ENCODE assay signal across 16 cellular contexts in the genomic region with DNA sequence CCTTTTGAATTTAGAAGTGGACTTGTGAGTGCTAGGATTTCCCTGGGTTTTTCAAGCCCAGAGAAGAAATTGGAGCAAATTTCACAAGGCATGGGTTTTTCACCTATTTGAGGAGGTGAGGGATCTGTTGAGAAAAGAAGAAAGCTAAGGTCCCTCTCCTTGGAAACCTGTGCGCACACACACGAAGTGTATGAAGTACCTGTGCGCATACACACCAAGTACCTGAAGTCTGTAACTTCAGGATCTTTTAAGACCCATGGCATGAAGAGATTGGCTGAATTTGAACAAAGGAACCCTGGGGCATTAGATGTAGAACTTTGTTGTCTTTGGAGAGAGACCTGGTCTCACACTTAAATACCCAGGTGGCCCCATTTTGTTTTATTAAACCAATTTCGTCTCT.
A peak's percentile ranks its signal among the peaks of the same experiment; 100 is the strongest.
DNase-seq lines count a peak whose midpoint lies in the region; ATAC-seq and TF ChIP-seq lines count a peak whose summit lies in the region.
"Had no signal": no experiment of that assay in that cellular context is flagged by ENCODE, and none has a peak within 500 bp of the region (broad histone marks: within the 10 kb centered on the region; RNA-seq: fewer than 3 reads in every experiment).

No MANE protein-coding gene starts in this region.

- H3K9ac ChIP-seq in DND-41 (ENCODE audit: low read depth, low read length) (peak overlapping the region; percentile 49), adipocyte (ENCODE audit: low read length) (peak overlapping the region; percentile 1), neural progenitor cell (no peak overlapping the region)

- peak overlapping the region; percentile 49 for H3K4me2 ChIP-seq in DND-41 (ENCODE audit: insufficient read depth, low read length)
- peak overlapping the region; percentile 14 for H3K4me2 ChIP-seq in neural progenitor cell

- peaks cover 12% of the 10 kb centered on the region for H3F3A ChIP-seq in neural progenitor cell (ENCODE audit: low read depth)

- ATAC-seq in CD4-positive, CD25-positive, alpha-beta regulatory T cell (ENCODE audit: low read depth in 2 of 2): no peak
- ATAC-seq in DND-41 (ENCODE audit: insufficient read depth, low read depth): 0 out of 3 replicates have a peak, but pooled peaks have one; percentile 5
- no peak for ATAC-seq in activated CD4-positive, CD25-positive, alpha-beta regulatory T cell treated with anti-CD3 and anti-CD28 coated beads, Interleukin-2, amount 50 U/mL, for 24 hours

- peaks cover 20 to 64% (median 47%) of the 10 kb centered on the region in 4 donors for H3K4me1 Mint-ChIP-seq in CD4-positive, CD25-positive, alpha-beta regulatory T cell
- peaks cover 27% of the 10 kb centered on the region for H3K4me1 Mint-ChIP-seq in neural progenitor cell

- DNase-seq in CD4-positive, CD25-positive, alpha-beta regulatory T cell: no peak
- DNase-seq in DND-41 (no peak), adipocyte (ENCODE audit: low read depth) (no peak), neural progenitor cell (ENCODE audit: low spot score) (no peak), NCI-H345 (lab: John Stamatoyannopoulos, UW) (no peak), ureter (ENCODE audit: low spot score) (no peak)
- DNase-seq in stimulated activated CD4-positive, alpha-beta T cell treated with anti-CD3 and anti-CD28 coated beads, Interleukin-4, amount 100 ng/mL, for 1 hour: no peak
- DNase-seq: activated CD4-positive, alpha-beta T cell treated with anti-CD3 and anti-CD28 coated beads, Interleukin-2, amount 50 U/mL, for 1 hour; DMS79 treated with DMSO at 0.1 percent for 48 hours; hypothalamus; Karpas-422; NCI-H1417 treated with DMSO at 0.1 percent for 48 hours; stimulated activated CD4-positive, alpha-beta T cell treated with anti-CD3 and anti-CD28 coated beads, Interleukin-12 subunit alpha, Interleukin-12 subunit beta, amount 100 ng/mL, for 4 hours; substantia nigra had no signal

- H3K4me3 ChIP-seq in CD4-positive, CD25-positive, alpha-beta regulatory T cell (ENCODE audit: low read depth, low read length): peak overlapping the region; percentile 79
- H3K4me3 ChIP-seq in DND-41 (ENCODE audit: low read depth in 1 of 2, low read length in 2 of 2): peak overlapping the region in 1 of 2 experiments; percentile 35; a peak in 1 of 4 replicates
- H3K4me3 ChIP-seq in adipocyte (ENCODE audit: low read length): no peak overlapping the region
- no peak overlapping the region for H3K4me3 ChIP-seq in neural progenitor cell
- H3K4me3 ChIP-seq: prostate gland had no signal

- H3K27ac Mint-ChIP-seq in CD4-positive, CD25-positive, alpha-beta regulatory T cell: peak overlapping the region; percentile 89 to 99 (median 93)
- H3K27ac Mint-ChIP-seq in neural progenitor cell: no peak overlapping the region

- no peaks in the 10 kb centered on the region for H3K27me3 ChIP-seq in CD4-positive, CD25-positive, alpha-beta regulatory T cell (ENCODE audit: control insufficient read depth, insufficient read depth, low read length)
- H3K27me3 ChIP-seq in DND-41 (ENCODE audit: insufficient read depth, low read length, poor library complexity) (no peaks in the 10 kb centered on the region), adipocyte (replicated peaks; ENCODE audit: control insufficient read depth, insufficient read depth, low read length) (no peaks in the 10 kb centered on the region), neural progenitor cell (no peaks in the 10 kb centered on the region)

- H3K9me3 ChIP-seq in CD4-positive, CD25-positive, alpha-beta regulatory T cell (ENCODE audit: control insufficient read depth in 2 of 2, low read length in 2 of 2): no peaks in the 10 kb centered on the region
- H3K9me3 ChIP-seq in DND-41 (ENCODE audit: insufficient read depth, low read length, severe bottlenecking) (no peaks in the 10 kb centered on the region), adipocyte (ENCODE audit: control insufficient read depth, low read length) (no peaks in the 10 kb centered on the region), neural progenitor cell (ENCODE audit: low read depth) (no peaks in the 10 kb centered on the region)
- H3K9me3 ChIP-seq: prostate gland had no signal

- H3K4me3 Mint-ChIP-seq in CD4-positive, CD25-positive, alpha-beta regulatory T cell: peak overlapping the region; percentile 51 to 80 (median 70)
- no peak overlapping the region for H3K4me3 Mint-ChIP-seq in neural progenitor cell

- TF ChIP-seq CTCF in DND-41 (IDR thresholded peaks at IDR 0.05; ENCODE audit: borderline replicate concordance, extremely low read depth, low read length, poor library complexity, severe bottlenecking): no peak
- no peak for TF ChIP-seq CTCF in neural progenitor cell (IDR thresholded peaks at IDR 0.05)

- H3K36me3 ChIP-seq in CD4-positive, CD25-positive, alpha-beta regulatory T cell (ENCODE audit: control insufficient read depth, insufficient read depth, low read length): no peaks in the 10 kb centered on the region
- H3K36me3 ChIP-seq in DND-41 (ENCODE audit: insufficient read depth, low read length): no peaks in the 10 kb centered on the region
- H3K36me3 ChIP-seq in adipocyte (ENCODE audit: control insufficient read depth, insufficient read depth, low read length, severe bottlenecking): no peaks in the 10 kb centered on the region
- no peaks in the 10 kb centered on the region for H3K36me3 ChIP-seq in neural progenitor cell
- H3K36me3 ChIP-seq: prostate gland had no signal

- H2AFZ ChIP-seq in DND-41 (ENCODE audit: low read depth, low read length) (peak overlapping the region; percentile 57), neural progenitor cell (replicated peaks) (no peak overlapping the region)

- peaks cover 8% of the 10 kb centered on the region for H3K36me3 Mint-ChIP-seq in CD4-positive, CD25-positive, alpha-beta regulatory T cell
- H3K36me3 Mint-ChIP-seq in neural progenitor cell: no peaks in the 10 kb centered on the region

- no peaks in the 10 kb centered on the region for H4K20me1 ChIP-seq in DND-41 (ENCODE audit: insufficient read depth, low read length)
- H4K20me1 ChIP-seq in neural progenitor cell (ENCODE audit: low read depth): no peaks in the 10 kb centered on the region

- H3K79me2 ChIP-seq in DND-41 (ENCODE audit: insufficient read depth, low read length): peaks cover 2% of the 10 kb centered on the region; the same call in 1 of the 2 replicates
- H3K79me2 ChIP-seq in neural progenitor cell (ENCODE audit: low read depth): no peaks in the 10 kb centered on the region

- peaks cover 36% of the 10 kb centered on the region for H3K4me1 ChIP-seq in CD4-positive, CD25-positive, alpha-beta regulatory T cell (ENCODE audit: control insufficient read depth, insufficient read depth, low read length, poor library complexity, severe bottlenecking)
- H3K4me1 ChIP-seq in DND-41 (ENCODE audit: insufficient read depth, low read length) (peaks cover 53% of the 10 kb centered on the region), adipocyte (ENCODE audit: control insufficient read depth, insufficient read depth, low read length) (peaks cover 44% of the 10 kb centered on the region), neural progenitor cell (peaks cover 36% of the 10 kb centered on the region)

- no peaks in the 10 kb centered on the region for H3K27me3 Mint-ChIP-seq in CD4-positive, CD25-positive, alpha-beta regulatory T cell
- peaks cover 11% of the 10 kb centered on the region for H3K27me3 Mint-ChIP-seq in neural progenitor cell (ENCODE audit: insufficient read depth, low read depth)

- H3K27ac ChIP-seq in CD4-positive, CD25-positive, alpha-beta regulatory T cell (ENCODE audit: insufficient read depth, low read length, poor library complexity, severe bottlenecking): peak overlapping the region; percentile 75
- H3K27ac ChIP-seq in DND-41 (ENCODE audit: low read length) (peak overlapping the region; percentile 91), neural progenitor cell (peak overlapping the region; percentile 4)
- H3K27ac ChIP-seq: prostate gland had no signal

- H3K9me3 Mint-ChIP-seq in CD4-positive, CD25-positive, alpha-beta regulatory T cell: peaks cover 0 to 2% (median 0%) of the 10 kb centered on the region in 7 donors
- H3K9me3 Mint-ChIP-seq in neural progenitor cell: peaks cover 2% of the 10 kb centered on the region

Comparison
In these comparisons a context has a peak if more than half of its experiments do, and no peak if none do; other contexts are left out.
1. H3K27ac ChIP-seq: peak in every context shown above with its lines; median percentile 91 in DND-41; 75 in CD4-positive, CD25-positive, alpha-beta regulatory T cell; 4 in neural progenitor cell.